Comparison of ENCODE assay signal across 8 cellular contexts in genomic region chr3:134794950-134795775, GRCh38. TPM values are rescaled to one million over a fixed set of nuclear protein-coding genes. Genes with fewer than 3 reads are reported as not detected.
DNase-seq lines count a peak whose midpoint lies in the region; ATAC-seq, FAIRE-seq and TF ChIP-seq lines count a peak whose summit lies in the region.

EPHB1 (plus strand) TSS chr3:134795260.

- peak; percentile 99 for TF ChIP-seq RAD21 in H1 (IDR thresholded peaks at IDR 0.05 in 1 of 2, conservative IDR thresholded peaks at IDR 0.05 in 1 of 2; ENCODE audit: low read depth in 2 of 2, low read length in 2 of 2)

- H4K5ac ChIP-seq in H1 (ENCODE audit: insufficient read length, low read depth, low read length): no peak within 1 kb of the TSS

- CTCF ChIA-PET in H1 (lab: Charles Lee; ENCODE audit: partially characterized antibody): interaction anchor here (0.6 to 9.0 kb wide), 84 partner anchors 9 to 1196 kb away, joined by 3 to 84 read pairs (median 4); partner anchors contain the start of gene KY

- no peaks in the 10 kb centered on the region; the same call in 1 of the 2 replicates for H3K79me1 ChIP-seq in H1 (ENCODE audit: low read depth, low read length)

- H3K4ac ChIP-seq in H1 (replicated peaks; ENCODE audit: insufficient read length, low read depth, low read length): no peak within 1 kb of the TSS

- H2AK5ac ChIP-seq in H1 (ENCODE audit: low read depth, low read length): no peak within 1 kb of the TSS

- DNase-seq in COLO668 (lab: John Stamatoyannopoulos, UW; ENCODE audit: unreplicated experiment) (peak; percentile 84), NCI-H510A (lab: John Stamatoyannopoulos, UW) (peak; percentile 79), H1 (ENCODE audit: low read depth in 1 of 2, low spot score in 2 of 2) (peak; percentile 92 to 97), memory B cell (ENCODE audit: low spot score in 2 of 2) (peak; percentile 66 to 74)
- peak; percentile 21 to 35 for DNase-seq in activated CD4-positive, alpha-beta T cell treated with anti-CD3 and anti-CD28 coated beads, Interleukin-2, amount 50 U/mL, for 24 hours (ENCODE audit: low read depth in 1 of 2, low spot score in 1 of 2)
- peak; percentile 51 to 54 for DNase-seq in stimulated activated CD8-positive, alpha-beta memory T cell treated with anti-CD3 and anti-CD28 coated beads, Interleukin-15, amount 100 ng/mL, for 48 hours (ENCODE audit: low read depth in 2 of 2)

- peak within 1 kb of the TSS; percentile 73 for H4K8ac ChIP-seq in H1 (ENCODE audit: extremely low read depth, insufficient read depth, low read length)

- POLR2A ChIA-PET in H1 (lab: Charles Lee; ENCODE audit: partially characterized antibody): interaction anchor here (0.7 to 2.1 kb wide), 3 partner anchors 10 to 146 kb away, joined by 3 to 7 read pairs (median 3); no protein-coding TSS in a partner anchor

- peak; percentile 82 to 89 (median 85) for TF ChIP-seq CTCF in H1 (IDR thresholded peaks at IDR 0.05; ENCODE audit: control extremely low read depth in 1 of 3, insufficient read depth in 1 of 3, low read depth in 1 of 3, low read length in 3 of 3)

- H2BK15ac ChIP-seq in H1 (ENCODE audit: low read length): no peak within 1 kb of the TSS

- peaks cover 19% of the 10 kb centered on the region; the same call in 1 of the 2 replicates for H3K23me2 ChIP-seq in H1 (ENCODE audit: low read depth, low read length)

- H3K79me2 ChIP-seq in H1 (ENCODE audit: control insufficient read depth in 1 of 2, insufficient read depth in 2 of 2, low read length in 2 of 2): no peaks in the 10 kb centered on the region

- no peaks in the 10 kb centered on the region for H3K36me3 Mint-ChIP-seq in memory B cell

- H2AFZ ChIP-seq in H1 (ENCODE audit: low read length): peak within 1 kb of the TSS; percentile 71; the same call in 1 of the 2 replicates

- H3K4me3 ChIP-seq in H1 (ENCODE audit: extremely low read depth in 1 of 4, insufficient read depth in 2 of 4, low read depth in 3 of 4, low read length in 4 of 4): peak within 1 kb of the TSS; percentile 46 to 73 (median 67)

- H3K14ac ChIP-seq in H1 (ENCODE audit: insufficient read length): no peak within 1 kb of the TSS

- H2BK12ac ChIP-seq in H1 (ENCODE audit: low read depth, low read length): peak within 1 kb of the TSS; percentile 50; the same call in 1 of the 2 replicates

- H3K27me3 Mint-ChIP-seq in memory B cell: peaks cover 19% of the 10 kb centered on the region

- H3K9me3 ChIP-seq in H1 (ENCODE audit: insufficient read depth in 2 of 2, low read depth in 1 of 2, low read length in 1 of 2): no peaks in the 10 kb centered on the region

- H4K91ac ChIP-seq in H1 (replicated peaks; ENCODE audit: insufficient read length, low read length): no peak within 1 kb of the TSS

- peak; percentile 81 for FAIRE-seq in H1 (lab: Jason Lieb, UNC)

- H2BK20ac ChIP-seq in H1 (ENCODE audit: low read length): no peak within 1 kb of the TSS

- ATAC-seq in GM19395 (IDR thresholded peaks at IDR 0.05; ENCODE audit: unreplicated experiment) (peak; percentile 83), HG03469 (IDR thresholded peaks at IDR 0.05; ENCODE audit: unreplicated experiment) (peak; percentile 84), memory B cell (ENCODE audit: low read depth) (peak; percentile 83)

- WGBS in H1 (ENCODE audit: extremely low coverage in 1 of 2, insufficient coverage in 1 of 2, insufficient read length in 1 of 2, insufficient replicate concordance in 2 of 2, low coverage in 1 of 2, low lambda C conversion rate in 2 of 2, missing lambda C conversion rate in 1 of 2), 2 experiments: 2% methylated on average over 56 of the region's 74 CpGs; no CpG with 5 or more reads in 1 of the 2 experiments

- no peak within 1 kb of the TSS; the same call in 1 of the 2 replicates for H2BK5ac ChIP-seq in H1 (ENCODE audit: low read depth, low read length)

- H3K36me3 ChIP-seq in H1 (ENCODE audit: control insufficient read depth in 2 of 4, insufficient read depth in 4 of 4, low read length in 3 of 4): no peaks in the 10 kb centered on the region; a peak in 1 of 8 replicates

- peaks cover 14 to 42% (median 33%) of the 10 kb centered on the region in 4 experiments for H3K27me3 ChIP-seq in H1 (replicated peaks in 1 of 4; ENCODE audit: control insufficient read depth in 3 of 4, extremely low read depth in 1 of 4, insufficient read depth in 3 of 4, low read length in 3 of 4)

- H3K4me1 ChIP-seq in H1 (replicated peaks in 1 of 4; ENCODE audit: control insufficient read depth in 3 of 4, insufficient read depth in 4 of 4, low read length in 3 of 4): peaks cover 3 to 17% (median 12%) of the 10 kb centered on the region in 4 experiments; a peak in 6 of 7 replicates

- TF ChIP-seq POLR2A in H1 (IDR thresholded peaks at IDR 0.05; ENCODE audit: control extremely low read depth in 1 of 2, low read depth in 2 of 2, low read length in 2 of 2): peak in 1 of 2 experiments; percentile 90; a peak in 2 of 3 replicates

- H3K18ac ChIP-seq in H1 (ENCODE audit: extremely low read depth, low read length): peak within 1 kb of the TSS; percentile 60; the same call in 1 of the 2 replicates

- no peak within 1 kb of the TSS for H2BK120ac ChIP-seq in H1 (replicated peaks; ENCODE audit: low read depth, low read length)

- peak within 1 kb of the TSS; percentile 93 for H3K4me3 Mint-ChIP-seq in memory B cell

- H3K23ac ChIP-seq in H1 (ENCODE audit: insufficient read length): no peak within 1 kb of the TSS

- TF ChIP-seq EP300 in H1 (IDR thresholded peaks at IDR 0.05; ENCODE audit: borderline replicate concordance in 1 of 2, low read depth in 2 of 2, low read length in 2 of 2): no peak

- peak within 1 kb of the TSS in 3 of 4 experiments; percentile 9 to 49 (median 21); a peak in 5 of 7 replicates for H3K9ac ChIP-seq in H1 (replicated peaks in 1 of 4; ENCODE audit: extremely low read depth in 1 of 4, low read depth in 3 of 4, low read length in 3 of 4)

- no peak within 1 kb of the TSS for H3K27ac ChIP-seq in H1 (ENCODE audit: low read depth, low read length)

- peak within 1 kb of the TSS; percentile 52 for H3K56ac ChIP-seq in H1 (replicated peaks; ENCODE audit: insufficient read length, low read depth, low read length)

- no peaks in the 10 kb centered on the region for H3K9me3 Mint-ChIP-seq in memory B cell

- H3K27ac Mint-ChIP-seq in memory B cell: peak within 1 kb of the TSS; percentile 61

- peaks cover 15% of the 10 kb centered on the region for H3K4me1 Mint-ChIP-seq in memory B cell

- peaks cover 1 to 2% of the 10 kb centered on the region in 2 experiments for H4K20me1 ChIP-seq in H1 (replicated peaks in 1 of 2; ENCODE audit: control insufficient read depth in 1 of 2, insufficient read depth in 2 of 2, low read length in 2 of 2)

- peak within 1 kb of the TSS; percentile 85 to 99 for H3K4me2 ChIP-seq in H1 (ENCODE audit: insufficient read depth in 1 of 2, low read depth in 2 of 2, low read length in 2 of 2)

TF ChIP-seq in H1, 55 proteins besides CTCF, POLR2A, EP300 and RAD21 (continues in another document):
- TF ChIP-seq SP4 (IDR thresholded peaks at IDR 0.05; ENCODE audit: low read length) (peak; percentile 68; the same call in 1 of the 2 replicates), PHF8 (conservative IDR thresholded peaks at IDR 0.05; ENCODE audit: low read depth, low read length) (no peak; the same call in 1 of the 2 replicates), POLR2AphosphoS5 (IDR thresholded peaks at IDR 0.05; ENCODE audit: low read depth, low read length) (peak; percentile 91), EGR1 (IDR thresholded peaks at IDR 0.05; ENCODE audit: borderline replicate concordance, low read depth, low read length) (0 out of 2 replicates have a peak, but pooled peaks have one; percentile 2), TAF7 (optimal IDR thresholded peaks at IDR 0.05; ENCODE audit: borderline replicate concordance, low read depth, low read length) (peak; percentile 16), ASH2L (IDR thresholded peaks at IDR 0.05; ENCODE audit: low read length) (peak; percentile 88), CHD1 (IDR thresholded peaks at IDR 0.05; ENCODE audit: low read depth, low read length) (no peak), CHD2 (IDR thresholded peaks at IDR 0.05; ENCODE audit: low read length) (peak; percentile 72), TEAD4 (IDR thresholded peaks at IDR 0.05; ENCODE audit: low read depth, low read length) (0 out of 2 replicates have a peak, but pooled peaks have one; percentile 4)
- TF ChIP-seq, protein P1, sequence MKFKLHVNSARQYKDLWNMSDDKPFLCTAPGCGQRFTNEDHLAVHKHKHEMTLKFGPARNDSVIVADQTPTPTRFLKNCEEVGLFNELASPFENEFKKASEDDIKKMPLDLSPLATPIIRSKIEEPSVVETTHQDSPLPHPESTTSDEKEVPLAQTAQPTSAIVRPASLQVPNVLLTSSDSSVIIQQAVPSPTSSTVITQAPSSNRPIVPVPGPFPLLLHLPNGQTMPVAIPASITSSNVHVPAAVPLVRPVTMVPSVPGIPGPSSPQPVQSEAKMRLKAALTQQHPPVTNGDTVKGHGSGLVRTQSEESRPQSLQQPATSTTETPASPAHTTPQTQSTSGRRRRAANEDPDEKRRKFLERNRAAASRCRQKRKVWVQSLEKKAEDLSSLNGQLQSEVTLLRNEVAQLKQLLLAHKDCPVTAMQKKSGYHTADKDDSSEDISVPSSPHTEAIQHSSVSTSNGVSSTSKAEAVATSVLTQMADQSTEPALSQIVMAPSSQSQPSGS (IDR thresholded peaks at IDR 0.05; ENCODE audit: low read length): no peak

RNA-seq across cellular contexts. Expression of gene EPHB1, which starts in this region (rescaled TPM):
- 5.9 TPM in 2 replicates for total RNA-seq in H1 (2021; fragmentation: NEBNext Ultra II Directional; extraction: Animal tissue kit (Norgen Biotek cat#: 25700))
- polyA plus RNA-seq in H1 (2011; rRNA removed): 3.5 and 5.4 TPM in 2 replicates
- polyA plus RNA-seq in H1 (2011; cell fraction: cytosol; rRNA removed): 3.2 TPM
- polyA plus RNA-seq in H1 (2011; cell fraction: nucleus; rRNA removed): 7.8 TPM
- polyA plus RNA-seq in H1 (2012, experiment 1 of 2): 4.5 to 5.2 TPM (median 4.8 TPM) in 4 replicates
- polyA plus RNA-seq in H1 (2012, experiment 2 of 2): 1.6 TPM
- 6.0 TPM for polyA plus RNA-seq in H1 (2013, experiment 1 of 2)
- polyA plus RNA-seq in H1 (2013, experiment 2 of 2): 6.3 TPM
- polyA minus RNA-seq in H1 (2011; rRNA and poly(A)+ RNA removed): 8.8 and 10.6 TPM in 2 replicates
- 6.4 TPM for polyA minus RNA-seq in H1 (2011; cell fraction: cytosol; rRNA and poly(A)+ RNA removed)
- 39.9 TPM for polyA minus RNA-seq in H1 (2011; cell fraction: nucleus; rRNA and poly(A)+ RNA removed)

Comparison
In these comparisons a context has a peak if more than half of its experiments do, and no peak if none do; other contexts are left out.
1. DNase-seq: peak in every context shown above with its lines; median percentile 94 in H1; 84 in COLO668; 79 in NCI-H510A; 70 in memory B cell; 52 in stimulated activated CD8-positive, alpha-beta memory T cell treated with anti-CD3 and anti-CD28 coated beads, Interleukin-15, amount 100 ng/mL, for 48 hours; 28 in activated CD4-positive, alpha-beta T cell treated with anti-CD3 and anti-CD28 coated beads, Interleukin-2, amount 50 U/mL, for 24 hours.